In genomic region chr4:139560396-139561084, GRCh38 we compare ENCODE assay signal across 8 cellular contexts. TPM values are rescaled to one million over a fixed set of nuclear protein-coding genes. Genes with fewer than 3 reads are reported as not detected.
DNase-seq lines count a peak whose midpoint lies in the region; ATAC-seq, FAIRE-seq and TF ChIP-seq lines count a peak whose summit lies in the region.

No MANE protein-coding gene starts in this region.

- TF ChIP-seq POLR2A in GM12891 (IDR thresholded peaks at IDR 0.05; ENCODE audit: low read depth, low read length), result no peak
- peak in 1 of 4 donors; percentile 11 for TF ChIP-seq POLR2A in esophagus squamous epithelium (IDR thresholded peaks at IDR 0.05)

- H2AFZ ChIP-seq in PC-3 (ENCODE audit: low read length), result no peak overlapping the region

- H3K79me2 ChIP-seq in PC-3 (ENCODE audit: low read length), result peaks cover 1% of the 10 kb centered on the region

- H3K4me1 ChIP-seq in psoas muscle (peaks cover 10% of the 10 kb centered on the region), esophagus squamous epithelium (peaks cover 7 to 46% (median 16%) of the 10 kb centered on the region in 3 donors), PC-3 (ENCODE audit: insufficient read depth, low read length) (no peaks in the 10 kb centered on the region)

- H3K9me2 ChIP-seq in PC-3 (replicated peaks; ENCODE audit: low read length), result no peaks in the 10 kb centered on the region

- BruUV-seq in PC-3 (replicated peaks; lab: Mats Ljungman, UMichigan), result no TSS peak

- intact Hi-C loops in psoas muscle (cut with DNase I) (loop anchor here in 1 of 2 donors (5.0 kb wide), 1 partner anchor 43 kb away; no protein-coding TSS in a partner anchor), esophagus squamous epithelium (cut with DNase I) (no loop called here), PC-3 (cut with micrococcal nuclease) (no loop called here)

- FAIRE-seq in GM12891 (lab: Jason Lieb, UNC), result peak; percentile 69

- DNase-seq in GM12891 (ENCODE audit: insufficient read length, low spot score) (no peak), NAMALWA (ENCODE audit: low spot score) (peak; percentile 89), choroid plexus epithelial cell (ENCODE audit: low read depth) (peak; percentile 30), psoas muscle (no peak), esophagus squamous epithelium (lab: John Stamatoyannopoulos, UW) (no peak), NCI-H1436 (lab: John Stamatoyannopoulos, UW) (no peak), PC-3 (no peak)
- DNase-seq in stimulated activated CD4-positive, alpha-beta T cell treated with anti-CD3 and anti-CD28 coated beads, Interleukin-12 subunit alpha, Interleukin-12 subunit beta, amount 100 ng/mL, for 4 hours, result no peak

- CTCF ChIA-PET in PC-3 (lab: Charles Lee), result interaction anchor here (0.6 kb wide), 1 partner anchor 144 kb away, joined by 3 read pairs; no protein-coding TSS in a partner anchor

- H3K9me3 ChIP-seq in psoas muscle (no peaks in the 10 kb centered on the region), esophagus squamous epithelium (no peaks in the 10 kb centered on the region), PC-3 (ENCODE audit: low read length) (no peaks in the 10 kb centered on the region)

- WGBS in psoas muscle, 3 donors, result 26 to 40% (median 27%) methylated on average over 6 of the region's 6 CpGs
- 42 to 49% methylated on average over 6 of the region's 6 CpGs for WGBS in esophagus squamous epithelium, 2 donors

- POLR2A ChIA-PET in PC-3 (lab: Charles Lee; ENCODE audit: unreplicated experiment), result interaction anchor here (0.6 kb wide), 1 partner anchor 38 kb away, joined by 3 read pairs; no protein-coding TSS in a partner anchor

- no peak for TF ChIP-seq CTCF in choroid plexus epithelial cell (conservative IDR thresholded peaks at IDR 0.05; ENCODE audit: low read depth, low read length)
- no peak for TF ChIP-seq CTCF in psoas muscle (IDR thresholded peaks at IDR 0.05)
- TF ChIP-seq CTCF in esophagus squamous epithelium (IDR thresholded peaks at IDR 0.05), result no peak
- no peak for TF ChIP-seq CTCF in PC-3 (conservative IDR thresholded peaks at IDR 0.05; ENCODE audit: low read depth, low read length)

- H3K27me3 ChIP-seq in psoas muscle (ENCODE audit: insufficient read depth in 3 of 3, low read length in 2 of 3) (no peaks in the 10 kb centered on the region), esophagus squamous epithelium (peaks cover 0 to 15% (median 0%) of the 10 kb centered on the region in 4 donors), PC-3 (ENCODE audit: low read length) (no peaks in the 10 kb centered on the region)

- no peaks in the 10 kb centered on the region for H3F3A ChIP-seq in PC-3 (ENCODE audit: low read length, unreplicated experiment)

- H3K9ac ChIP-seq in PC-3 (ENCODE audit: low read length), result no peak overlapping the region

- H4K20me1 ChIP-seq in PC-3 (ENCODE audit: low read length), result no peaks in the 10 kb centered on the region

- ATAC-seq in psoas muscle, result no peak
- ATAC-seq in PC-3, result no peak

- peak overlapping the region; percentile 52 for H3K27ac ChIP-seq in psoas muscle
- H3K27ac ChIP-seq in esophagus squamous epithelium, result peak overlapping the region in 2 of 4 donors; percentile 60 to 62
- no peak overlapping the region for H3K27ac ChIP-seq in PC-3 (ENCODE audit: low read length)

- no peaks in the 10 kb centered on the region for H3K36me3 ChIP-seq in psoas muscle (ENCODE audit: insufficient read depth in 1 of 2, low read depth in 1 of 2)
- no peaks in the 10 kb centered on the region for H3K36me3 ChIP-seq in esophagus squamous epithelium
- no peaks in the 10 kb centered on the region for H3K36me3 ChIP-seq in PC-3 (ENCODE audit: low read depth, low read length)

- no peak overlapping the region for H3K4me2 ChIP-seq in PC-3 (ENCODE audit: low read length)

- H3K4me3 ChIP-seq in choroid plexus epithelial cell (ENCODE audit: low read depth, low read length) (no peak overlapping the region), psoas muscle (no peak overlapping the region), esophagus squamous epithelium (no peak overlapping the region), PC-3 (ENCODE audit: low read length) (no peak overlapping the region)

TF ChIP-seq in GM12891, 5 proteins besides CTCF, POLR2A, EP300 and RAD21:
- TF ChIP-seq SPI1 (IDR thresholded peaks at IDR 0.05; ENCODE audit: low read depth, low read length) (peak; percentile 63), TAF1 (IDR thresholded peaks at IDR 0.05; ENCODE audit: low read depth, low read length) (no peak)

RNA-seq across cellular contexts. Expression of gene SETD7, which starts 4.5 kb away (rescaled TPM):
- 1.0 TPM for polyA plus RNA-seq in GM12891 (2012; ENCODE audit: low read depth, missing spikeins)
- total RNA-seq in psoas muscle, result 10 to 100 TPM; 78.4 to 96.0 (median 91.4) TPM
- 10 to 100 TPM; 15.2 to 70.1 (median 38.8) TPM for polyA plus RNA-seq in psoas muscle
- 10 to 100 TPM; 23.4 to 50.7 (median 39.6) TPM for total RNA-seq in esophagus squamous epithelium
- total RNA-seq in PC-3 (2014; rRNA removed), result 29.6 and 31.4 TPM in 2 replicates

Comparison
In these comparisons a context has a peak if more than half of its experiments do, and no peak if none do; other contexts are left out.
1. DNase-seq: peak in NAMALWA (single experiment) and choroid plexus epithelial cell (single experiment); none in GM12891 (single experiment), psoas muscle (0 of 2), stimulated activated CD4-positive, alpha-beta T cell treated with anti-CD3 and anti-CD28 coated beads, Interleukin-12 subunit alpha, Interleukin-12 subunit beta, amount 100 ng/mL, for 4 hours (single experiment), esophagus squamous epithelium (single experiment), NCI-H1436 (single experiment) and PC-3 (single experiment).